1 cellular context compared by ENCODE assay signal in the genomic region with DNA sequence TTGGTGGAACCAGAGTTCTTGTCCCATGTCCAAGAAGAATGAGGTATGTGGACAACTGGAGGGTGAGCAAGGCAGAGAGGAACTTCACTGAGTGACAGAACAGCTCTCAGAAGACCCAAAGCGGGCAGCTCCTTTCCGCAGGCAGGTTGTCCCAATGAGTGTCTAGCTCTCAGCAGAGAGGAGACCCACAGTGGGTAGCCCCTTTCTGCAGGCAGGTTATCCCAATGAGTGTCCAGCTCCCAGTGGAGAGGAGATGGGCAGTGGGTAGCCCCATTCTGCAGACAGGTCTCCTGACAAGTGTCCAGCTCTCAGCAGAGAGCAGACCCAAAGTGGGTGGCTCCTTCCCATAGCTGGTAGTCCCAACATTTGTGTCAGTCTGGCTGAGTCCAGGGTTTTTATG.
TF ChIP-seq lines count a peak whose summit lies in the region.

No MANE protein-coding gene starts in this region.

TF ChIP-seq in GM23338, 12 proteins besides CTCF, POLR2A, EP300 and RAD21 (continued from another document):
- TF ChIP-seq ZNF462 (CRISPR knock-in tag; IDR thresholded peaks at IDR 0.05), result no peak
- no peak for TF ChIP-seq POLR2AphosphoS5 (IDR thresholded peaks at IDR 0.05; ENCODE audit: low read depth)
- TF ChIP-seq, protein P1, sequence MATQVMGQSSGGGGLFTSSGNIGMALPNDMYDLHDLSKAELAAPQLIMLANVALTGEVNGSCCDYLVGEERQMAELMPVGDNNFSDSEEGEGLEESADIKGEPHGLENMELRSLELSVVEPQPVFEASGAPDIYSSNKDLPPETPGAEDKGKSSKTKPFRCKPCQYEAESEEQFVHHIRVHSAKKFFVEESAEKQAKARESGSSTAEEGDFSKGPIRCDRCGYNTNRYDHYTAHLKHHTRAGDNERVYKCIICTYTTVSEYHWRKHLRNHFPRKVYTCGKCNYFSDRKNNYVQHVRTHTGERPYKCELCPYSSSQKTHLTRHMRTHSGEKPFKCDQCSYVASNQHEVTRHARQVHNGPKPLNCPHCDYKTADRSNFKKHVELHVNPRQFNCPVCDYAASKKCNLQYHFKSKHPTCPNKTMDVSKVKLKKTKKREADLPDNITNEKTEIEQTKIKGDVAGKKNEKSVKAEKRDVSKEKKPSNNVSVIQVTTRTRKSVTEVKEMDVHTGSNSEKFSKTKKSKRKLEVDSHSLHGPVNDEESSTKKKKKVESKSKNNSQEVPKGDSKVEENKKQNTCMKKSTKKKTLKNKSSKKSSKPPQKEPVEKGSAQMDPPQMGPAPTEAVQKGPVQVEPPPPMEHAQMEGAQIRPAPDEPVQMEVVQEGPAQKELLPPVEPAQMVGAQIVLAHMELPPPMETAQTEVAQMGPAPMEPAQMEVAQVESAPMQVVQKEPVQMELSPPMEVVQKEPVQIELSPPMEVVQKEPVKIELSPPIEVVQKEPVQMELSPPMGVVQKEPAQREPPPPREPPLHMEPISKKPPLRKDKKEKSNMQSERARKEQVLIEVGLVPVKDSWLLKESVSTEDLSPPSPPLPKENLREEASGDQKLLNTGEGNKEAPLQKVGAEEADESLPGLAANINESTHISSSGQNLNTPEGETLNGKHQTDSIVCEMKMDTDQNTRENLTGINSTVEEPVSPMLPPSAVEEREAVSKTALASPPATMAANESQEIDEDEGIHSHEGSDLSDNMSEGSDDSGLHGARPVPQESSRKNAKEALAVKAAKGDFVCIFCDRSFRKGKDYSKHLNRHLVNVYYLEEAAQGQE (IDR thresholded peaks at IDR 0.05; ENCODE audit: unreplicated experiment), result no peak
TF ChIP-seq in GM23338: peak in this region for 0.
